ENCODE assay signal across 32 cellular contexts in genomic region chr1:29718791-29719190, GRCh38.
"Had no signal": no experiment of that assay in that cellular context is flagged by ENCODE, and none has a peak within 500 bp of the region (broad histone marks: within the 10 kb centered on the region; RNA-seq: fewer than 3 reads in every experiment).

No MANE protein-coding gene starts in this region.

- ATAC-seq: activated T-cell treated with anti-CD3 and anti-CD28 coated beads, Interleukin-2, amount 50 U/mL, for 4 hours; K562 had no signal

- H3K4me3 Mint-ChIP-seq: activated B cell treated with CpG ODN at 0.5 μM for 24 hours; activated CD4-positive, alpha-beta memory T cell treated with anti-CD3 and anti-CD28 coated beads for 36 hours; activated CD4-positive, alpha-beta T cell treated with anti-CD3 and anti-CD28 coated beads, Interleukin-2, amount 10 ng/mL, durations not matched to agents 7 days and 5 days; activated naive CD4-positive, alpha-beta T cell treated with anti-CD3 and anti-CD28 coated beads for 36 hours; activated naive CD8-positive, alpha-beta T cell; activated naive CD8-positive, alpha-beta T cell treated with anti-CD3 and anti-CD28 coated beads, Interleukin-2, amount 50 U/mL, for 24 hours; activated T-cell treated with anti-CD3 and anti-CD28 coated beads, Interleukin-2, amount 50 U/mL, for 4 hours had no signal

- H3K27ac Mint-ChIP-seq: activated B cell treated with CpG ODN at 0.5 μM for 24 hours; activated CD4-positive, alpha-beta memory T cell treated with anti-CD3 and anti-CD28 coated beads for 36 hours; activated CD4-positive, alpha-beta T cell treated with anti-CD3 and anti-CD28 coated beads, Interleukin-2, amount 10 ng/mL, durations not matched to agents 7 days and 5 days; activated naive CD4-positive, alpha-beta T cell treated with anti-CD3 and anti-CD28 coated beads for 36 hours; activated naive CD8-positive, alpha-beta T cell; activated naive CD8-positive, alpha-beta T cell treated with anti-CD3 and anti-CD28 coated beads, Interleukin-2, amount 50 U/mL, for 24 hours had no signal

- H3K4me1 Mint-ChIP-seq: activated B cell treated with CpG ODN at 0.5 μM for 24 hours had no signal

- DNase-seq: activated B cell treated with CpG ODN at 0.5 μM for 24 hours; activated CD4-positive, alpha-beta T cell treated with anti-CD3 and anti-CD28 coated beads, Interleukin-2, amount 10 ng/mL, durations not matched to agents 7 days and 5 days; activated CD4-positive, CD25-positive, alpha-beta regulatory T cell treated with anti-CD3 and anti-CD28 coated beads, Interleukin-2, amount 50 U/mL, for 72 hours; activated CD8-positive, alpha-beta memory T cell treated with anti-CD3 and anti-CD28 coated beads, Interleukin-2, amount 50 U/mL, for 4 hours; activated gamma-delta T cell; activated naive CD4-positive, alpha-beta T cell treated with anti-CD3 and anti-CD28 coated beads for 36 hours; activated naive CD8-positive, alpha-beta T cell treated with anti-CD3 and anti-CD28 coated beads, Interleukin-2, amount 50 U/mL, for 24 hours; activated T-cell treated with anti-CD3 and anti-CD28 coated beads for 4 hours; activated T-cell treated with anti-CD3 and anti-CD28 coated beads, Interleukin-2, amount 50 U/mL, for 4 hours; anterior cingulate cortex; brain microvascular endothelial cell; central memory CD4-positive, alpha-beta T cell; NCI-H1092 treated with DMSO at 0.1 percent for 48 hours; NCI-H1417; NCI-H146; NCI-H187; NCI-H2029 treated with DMSO at 0.1 percent for 48 hours; NCI-H2107; NCI-H2171; NCI-H510A; NCI-H526; NCI-H748 treated with DMSO at 0.1 percent for 48 hours; NK-92 treated with Interleukin-12 subunit alpha and Interleukin-12 subunit beta, amount 100 ng/mL, for 24 hours; Peyer's patch; RPMI8226; SHP77 treated with DMSO at 0.1 percent for 48 hours; SK-N-SH; T-helper 2 cell; T-helper 9 cell had no signal

- H3K36me3 Mint-ChIP-seq: activated CD4-positive, alpha-beta memory T cell treated with anti-CD3 and anti-CD28 coated beads for 36 hours; activated naive CD8-positive, alpha-beta T cell had no signal
